Comparison of ENCODE assay signal across 1 cellular context in the genomic region with DNA sequence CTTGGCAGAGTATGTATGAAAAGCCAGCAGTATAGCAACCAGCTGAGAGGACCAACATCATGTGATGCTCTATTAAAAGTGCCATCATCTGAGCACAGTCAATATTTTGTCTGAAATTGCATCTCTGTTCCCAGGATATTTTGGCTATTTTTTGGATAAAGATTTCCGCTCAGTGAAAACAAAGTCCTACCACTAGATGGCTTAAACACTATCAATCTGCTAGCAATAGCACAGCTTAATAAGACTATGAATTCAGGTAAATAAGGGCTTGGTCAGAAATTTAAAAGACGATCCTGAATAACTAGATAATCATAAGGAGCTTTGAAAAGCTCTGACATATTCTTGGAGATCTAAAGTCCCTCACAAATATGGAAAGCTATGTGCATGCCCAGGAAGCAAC.
TF ChIP-seq lines count a peak whose summit lies in the region.

No MANE protein-coding gene starts in this region.

TF ChIP-seq in GM23338, 12 proteins besides CTCF, POLR2A, EP300 and RAD21 (continued from another document):
- TF ChIP-seq, protein P1, sequence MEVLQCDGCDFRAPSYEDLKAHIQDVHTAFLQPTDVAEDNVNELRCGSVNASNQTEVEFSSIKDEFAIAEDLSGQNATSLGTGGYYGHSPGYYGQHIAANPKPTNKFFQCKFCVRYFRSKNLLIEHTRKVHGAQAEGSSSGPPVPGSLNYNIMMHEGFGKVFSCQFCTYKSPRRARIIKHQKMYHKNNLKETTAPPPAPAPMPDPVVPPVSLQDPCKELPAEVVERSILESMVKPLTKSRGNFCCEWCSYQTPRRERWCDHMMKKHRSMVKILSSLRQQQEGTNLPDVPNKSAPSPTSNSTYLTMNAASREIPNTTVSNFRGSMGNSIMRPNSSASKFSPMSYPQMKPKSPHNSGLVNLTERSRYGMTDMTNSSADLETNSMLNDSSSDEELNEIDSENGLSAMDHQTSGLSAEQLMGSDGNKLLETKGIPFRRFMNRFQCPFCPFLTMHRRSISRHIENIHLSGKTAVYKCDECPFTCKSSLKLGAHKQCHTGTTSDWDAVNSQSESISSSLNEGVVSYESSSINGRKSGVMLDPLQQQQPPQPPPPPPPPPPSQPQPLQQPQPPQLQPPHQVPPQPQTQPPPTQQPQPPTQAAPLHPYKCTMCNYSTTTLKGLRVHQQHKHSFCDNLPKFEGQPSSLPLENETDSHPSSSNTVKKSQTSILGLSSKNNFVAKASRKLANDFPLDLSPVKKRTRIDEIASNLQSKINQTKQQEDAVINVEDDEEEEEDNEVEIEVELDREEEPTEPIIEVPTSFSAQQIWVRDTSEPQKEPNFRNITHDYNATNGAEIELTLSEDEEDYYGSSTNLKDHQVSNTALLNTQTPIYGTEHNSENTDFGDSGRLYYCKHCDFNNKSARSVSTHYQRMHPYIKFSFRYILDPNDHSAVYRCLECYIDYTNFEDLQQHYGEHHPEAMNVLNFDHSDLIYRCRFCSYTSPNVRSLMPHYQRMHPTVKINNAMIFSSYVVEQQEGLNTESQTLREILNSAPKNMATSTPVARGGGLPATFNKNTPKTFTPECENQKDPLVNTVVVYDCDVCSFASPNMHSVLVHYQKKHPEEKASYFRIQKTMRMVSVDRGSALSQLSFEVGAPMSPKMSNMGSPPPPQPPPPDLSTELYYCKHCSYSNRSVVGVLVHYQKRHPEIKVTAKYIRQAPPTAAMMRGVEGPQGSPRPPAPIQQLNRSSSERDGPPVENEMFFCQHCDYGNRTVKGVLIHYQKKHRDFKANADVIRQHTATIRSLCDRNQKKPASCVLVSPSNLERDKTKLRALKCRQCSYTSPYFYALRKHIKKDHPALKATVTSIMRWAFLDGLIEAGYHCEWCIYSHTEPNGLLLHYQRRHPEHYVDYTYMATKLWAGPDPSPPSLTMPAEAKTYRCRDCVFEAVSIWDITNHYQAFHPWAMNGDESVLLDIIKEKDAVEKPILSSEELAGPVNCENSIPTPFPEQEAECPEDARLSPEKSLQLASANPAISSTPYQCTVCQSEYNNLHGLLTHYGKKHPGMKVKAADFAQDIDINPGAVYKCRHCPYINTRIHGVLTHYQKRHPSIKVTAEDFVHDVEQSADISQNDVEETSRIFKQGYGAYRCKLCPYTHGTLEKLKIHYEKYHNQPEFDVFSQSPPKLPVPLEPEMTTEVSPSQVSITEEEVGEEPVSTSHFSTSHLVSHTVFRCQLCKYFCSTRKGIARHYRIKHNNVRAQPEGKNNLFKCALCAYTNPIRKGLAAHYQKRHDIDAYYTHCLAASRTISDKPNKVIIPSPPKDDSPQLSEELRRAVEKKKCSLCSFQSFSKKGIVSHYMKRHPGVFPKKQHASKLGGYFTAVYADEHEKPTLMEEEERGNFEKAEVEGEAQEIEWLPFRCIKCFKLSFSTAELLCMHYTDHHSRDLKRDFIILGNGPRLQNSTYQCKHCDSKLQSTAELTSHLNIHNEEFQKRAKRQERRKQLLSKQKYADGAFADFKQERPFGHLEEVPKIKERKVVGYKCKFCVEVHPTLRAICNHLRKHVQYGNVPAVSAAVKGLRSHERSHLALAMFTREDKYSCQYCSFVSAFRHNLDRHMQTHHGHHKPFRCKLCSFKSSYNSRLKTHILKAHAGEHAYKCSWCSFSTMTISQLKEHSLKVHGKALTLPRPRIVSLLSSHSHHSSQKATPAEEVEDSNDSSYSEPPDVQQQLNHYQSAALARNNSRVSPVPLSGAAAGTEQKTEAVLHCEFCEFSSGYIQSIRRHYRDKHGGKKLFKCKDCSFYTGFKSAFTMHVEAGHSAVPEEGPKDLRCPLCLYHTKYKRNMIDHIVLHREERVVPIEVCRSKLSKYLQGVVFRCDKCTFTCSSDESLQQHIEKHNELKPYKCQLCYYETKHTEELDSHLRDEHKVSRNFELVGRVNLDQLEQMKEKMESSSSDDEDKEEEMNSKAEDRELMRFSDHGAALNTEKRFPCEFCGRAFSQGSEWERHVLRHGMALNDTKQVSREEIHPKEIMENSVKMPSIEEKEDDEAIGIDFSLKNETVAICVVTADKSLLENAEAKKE (CRISPR knock-in tag; IDR thresholded peaks at IDR 0.05): no peak
- no peak for TF ChIP-seq ZNF114 (CRISPR knock-in tag; IDR thresholded peaks at IDR 0.05)
- TF ChIP-seq CREB1 (CRISPR knock-in tag; IDR thresholded peaks at IDR 0.05; ENCODE audit: low read depth): no peak
- TF ChIP-seq, protein P2, sequence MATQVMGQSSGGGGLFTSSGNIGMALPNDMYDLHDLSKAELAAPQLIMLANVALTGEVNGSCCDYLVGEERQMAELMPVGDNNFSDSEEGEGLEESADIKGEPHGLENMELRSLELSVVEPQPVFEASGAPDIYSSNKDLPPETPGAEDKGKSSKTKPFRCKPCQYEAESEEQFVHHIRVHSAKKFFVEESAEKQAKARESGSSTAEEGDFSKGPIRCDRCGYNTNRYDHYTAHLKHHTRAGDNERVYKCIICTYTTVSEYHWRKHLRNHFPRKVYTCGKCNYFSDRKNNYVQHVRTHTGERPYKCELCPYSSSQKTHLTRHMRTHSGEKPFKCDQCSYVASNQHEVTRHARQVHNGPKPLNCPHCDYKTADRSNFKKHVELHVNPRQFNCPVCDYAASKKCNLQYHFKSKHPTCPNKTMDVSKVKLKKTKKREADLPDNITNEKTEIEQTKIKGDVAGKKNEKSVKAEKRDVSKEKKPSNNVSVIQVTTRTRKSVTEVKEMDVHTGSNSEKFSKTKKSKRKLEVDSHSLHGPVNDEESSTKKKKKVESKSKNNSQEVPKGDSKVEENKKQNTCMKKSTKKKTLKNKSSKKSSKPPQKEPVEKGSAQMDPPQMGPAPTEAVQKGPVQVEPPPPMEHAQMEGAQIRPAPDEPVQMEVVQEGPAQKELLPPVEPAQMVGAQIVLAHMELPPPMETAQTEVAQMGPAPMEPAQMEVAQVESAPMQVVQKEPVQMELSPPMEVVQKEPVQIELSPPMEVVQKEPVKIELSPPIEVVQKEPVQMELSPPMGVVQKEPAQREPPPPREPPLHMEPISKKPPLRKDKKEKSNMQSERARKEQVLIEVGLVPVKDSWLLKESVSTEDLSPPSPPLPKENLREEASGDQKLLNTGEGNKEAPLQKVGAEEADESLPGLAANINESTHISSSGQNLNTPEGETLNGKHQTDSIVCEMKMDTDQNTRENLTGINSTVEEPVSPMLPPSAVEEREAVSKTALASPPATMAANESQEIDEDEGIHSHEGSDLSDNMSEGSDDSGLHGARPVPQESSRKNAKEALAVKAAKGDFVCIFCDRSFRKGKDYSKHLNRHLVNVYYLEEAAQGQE (IDR thresholded peaks at IDR 0.05; ENCODE audit: unreplicated experiment): no peak
- no peak for TF ChIP-seq POLR2AphosphoS5 (IDR thresholded peaks at IDR 0.05; ENCODE audit: low read depth)
- no peak for TF ChIP-seq NANOG (IDR thresholded peaks at IDR 0.05; ENCODE audit: borderline replicate concordance)
- TF ChIP-seq, protein P3, sequence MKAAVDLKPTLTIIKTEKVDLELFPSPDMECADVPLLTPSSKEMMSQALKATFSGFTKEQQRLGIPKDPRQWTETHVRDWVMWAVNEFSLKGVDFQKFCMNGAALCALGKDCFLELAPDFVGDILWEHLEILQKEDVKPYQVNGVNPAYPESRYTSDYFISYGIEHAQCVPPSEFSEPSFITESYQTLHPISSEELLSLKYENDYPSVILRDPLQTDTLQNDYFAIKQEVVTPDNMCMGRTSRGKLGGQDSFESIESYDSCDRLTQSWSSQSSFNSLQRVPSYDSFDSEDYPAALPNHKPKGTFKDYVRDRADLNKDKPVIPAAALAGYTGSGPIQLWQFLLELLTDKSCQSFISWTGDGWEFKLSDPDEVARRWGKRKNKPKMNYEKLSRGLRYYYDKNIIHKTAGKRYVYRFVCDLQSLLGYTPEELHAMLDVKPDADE (IDR thresholded peaks at IDR 0.05): no peak
- TF ChIP-seq EZH2phosphoT487 (IDR thresholded peaks at IDR 0.05; ENCODE audit: unreplicated experiment): no peak
- no peak for TF ChIP-seq JUNB (IDR thresholded peaks at IDR 0.05; ENCODE audit: unreplicated experiment)
